ENCODE assay signal across 14 cellular contexts in the genomic region with DNA sequence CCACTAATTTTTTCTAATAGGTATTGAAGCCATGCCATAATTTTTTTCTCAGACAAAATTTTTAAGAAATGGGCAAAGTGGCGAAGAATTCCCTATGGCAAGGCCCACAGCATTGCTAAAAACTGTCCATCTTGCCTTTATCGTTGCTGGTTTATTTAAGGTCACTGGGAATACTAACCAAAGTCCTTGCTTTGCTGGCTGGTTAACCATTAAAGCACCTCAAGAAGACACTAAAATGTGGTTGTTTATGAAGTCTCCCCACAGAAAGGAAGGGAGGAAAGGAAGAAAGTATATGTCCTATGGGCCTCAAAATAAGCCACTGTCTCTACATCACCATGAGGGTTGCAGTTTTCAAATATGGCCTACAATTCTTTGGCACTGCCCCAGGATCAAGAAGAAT. TPM values are rescaled to one million over a fixed set of nuclear protein-coding genes. Genes with fewer than 3 reads are reported as not detected.
A peak's percentile ranks its signal among the peaks of the same experiment; 100 is the strongest.
DNase-seq lines count a peak whose midpoint lies in the region; ATAC-seq lines count a peak whose summit lies in the region.
"Had no signal": no experiment of that assay in that cellular context is flagged by ENCODE, and none has a peak within 500 bp of the region (broad histone marks: within the 10 kb centered on the region; RNA-seq: fewer than 3 reads in every experiment).

No MANE protein-coding gene starts in this region.

- H3K27ac ChIP-seq in GM23248 (peak overlapping the region; percentile 91), adipose tissue (ENCODE audit: low read depth, low read length) (peak overlapping the region; percentile 41), mucosa of rectum (ENCODE audit: low read depth in 2 of 2, low read length in 2 of 2) (peak overlapping the region; percentile 39 to 46)

- 49 to 54% methylated on average over 2 of the region's 2 CpGs for WGBS in GM23248 (ENCODE audit: low coverage in 1 of 2, low lambda C conversion rate in 2 of 2, missing lambda C conversion rate in 2 of 2), 2 experiments
- 56 to 72% (median 67%) methylated on average over 2 of the region's 2 CpGs for WGBS in adipose tissue, 3 donors

- H3K4me1 ChIP-seq in GM23248 (ENCODE audit: insufficient read depth) (peaks cover 70% of the 10 kb centered on the region), mucosa of rectum (ENCODE audit: control insufficient read depth in 2 of 2, insufficient read depth in 2 of 2, low read length in 2 of 2) (peaks cover 11 to 14% of the 10 kb centered on the region in 2 donors)

- no peak overlapping the region for H2AFZ ChIP-seq in GM23248

- H3K4me3 ChIP-seq in GM23248 = peak overlapping the region; percentile 46
- no peak overlapping the region for H3K4me3 ChIP-seq in mucosa of rectum (ENCODE audit: low read length in 2 of 2)
- H3K4me3 ChIP-seq: GM12878 had no signal

- peaks cover 3% of the 10 kb centered on the region for H3K36me3 Mint-ChIP-seq in stimulated activated memory B cell treated with anti-CD40 and anti-IgM and Interleukin-4, amounts not matched to agents 10 μg/mL and 1 μg/mL and 100 μg/mL, for 72 hours
- H3K36me3 Mint-ChIP-seq: WTC11 had no signal

- DNase-seq in GM23248 = no peak
- DNase-seq in ACHN = no peak
- DNase-seq in OCI-M2 (lab: John Stamatoyannopoulos, UW; ENCODE audit: unreplicated experiment) = no peak
- no peak for DNase-seq in NCI-H1436 treated with DMSO at 0.1 percent for 48 hours (lab: John Stamatoyannopoulos, UW)
- no peak for DNase-seq in NCI-H226
- DNase-seq: C1 segment of cervical spinal cord, foreskin melanocyte, KG1, NCI-H1694 treated with DMSO at 0.1 percent for 48 hours had no signal

- no peaks in the 10 kb centered on the region for H3K9me3 Mint-ChIP-seq in stimulated activated memory B cell treated with anti-CD40 and anti-IgM and Interleukin-4, amounts not matched to agents 10 μg/mL and 1 μg/mL and 100 μg/mL, for 72 hours
- H3K9me3 Mint-ChIP-seq: WTC11 had no signal

- H3K4me3 Mint-ChIP-seq in stimulated activated memory B cell treated with anti-CD40 and anti-IgM and Interleukin-4, amounts not matched to agents 10 μg/mL and 1 μg/mL and 100 μg/mL, for 72 hours = no peak overlapping the region
- H3K4me3 Mint-ChIP-seq: WTC11 had no signal

- in situ Hi-C loops in GM23248 (cut with MboI) (no loop called here), ACHN (cut with HindIII; ENCODE audit: low pct_ligation_motif_present, low pct_unique_long_range_greater_than_20kb, low sequenced_read_pairs) (no loop called here)

- no peaks in the 10 kb centered on the region for H4K20me1 ChIP-seq in GM23248 (ENCODE audit: insufficient read depth)

- H3K4me1 Mint-ChIP-seq in stimulated activated memory B cell treated with anti-CD40 and anti-IgM and Interleukin-4, amounts not matched to agents 10 μg/mL and 1 μg/mL and 100 μg/mL, for 72 hours = peaks cover 66% of the 10 kb centered on the region

- no peaks in the 10 kb centered on the region for H3K36me3 ChIP-seq in GM23248 (ENCODE audit: low read depth)
- H3K36me3 ChIP-seq in mucosa of rectum (ENCODE audit: control insufficient read depth in 2 of 2, insufficient read depth in 2 of 2, low read length in 2 of 2) = no peaks in the 10 kb centered on the region

- peaks cover 64% of the 10 kb centered on the region for H3F3A ChIP-seq in GM23248 (ENCODE audit: insufficient read depth)

- H3K79me2 ChIP-seq in GM23248 (ENCODE audit: insufficient read depth) = peaks cover 77% of the 10 kb centered on the region

- no peaks in the 10 kb centered on the region for H3K9me2 ChIP-seq in GM23248 (ENCODE audit: insufficient read depth)

- H3K9ac ChIP-seq in GM23248 = peak overlapping the region; percentile 74
- H3K9ac ChIP-seq in mucosa of rectum (ENCODE audit: low read depth in 1 of 2, low read length in 2 of 2) = no peak overlapping the region

- H3K4me2 ChIP-seq in GM23248 (ENCODE audit: unreplicated experiment) = peak overlapping the region; percentile 90

- H3K9me3 ChIP-seq in GM23248 (ENCODE audit: low read depth) (no peaks in the 10 kb centered on the region), mucosa of rectum (ENCODE audit: control insufficient read depth in 2 of 2, low read length in 2 of 2) (no peaks in the 10 kb centered on the region)

- no peaks in the 10 kb centered on the region for H3K27me3 Mint-ChIP-seq in stimulated activated memory B cell treated with anti-CD40 and anti-IgM and Interleukin-4, amounts not matched to agents 10 μg/mL and 1 μg/mL and 100 μg/mL, for 72 hours

- H3K27me3 ChIP-seq in GM23248 (replicated peaks; ENCODE audit: insufficient read depth) (no peaks in the 10 kb centered on the region), mucosa of rectum (ENCODE audit: control insufficient read depth in 2 of 2, insufficient read depth in 2 of 2, low read length in 2 of 2) (no peaks in the 10 kb centered on the region)

- peak overlapping the region; percentile 78 for H3K27ac Mint-ChIP-seq in stimulated activated memory B cell treated with anti-CD40 and anti-IgM and Interleukin-4, amounts not matched to agents 10 μg/mL and 1 μg/mL and 100 μg/mL, for 72 hours
- H3K27ac Mint-ChIP-seq: WTC11 had no signal

- no peak for ATAC-seq in stimulated activated memory B cell treated with anti-CD40 and anti-IgM and Interleukin-4, amounts not matched to agents 10 μg/mL and 1 μg/mL and 100 μg/mL, for 72 hours
- ATAC-seq: WTC11 had no signal

RNA-seq across cellular contexts. Expression of a gene that starts 13.3 kb away (rescaled TPM):
- total RNA-seq in GM23248 (2014; rRNA removed; shearing (Covaris generic)) = 39.2 and 69.2 TPM in 2 replicates
- polyA plus RNA-seq in GM23248 (2016; fragmentation: Nextera tagmentation; extraction: Ambion mirVana) = 35.9 and 37.8 TPM in 2 replicates
- 10 to 100 TPM in 2 of 3 donors, 1 to 10 TPM in 1; 7.8 to 89.5 (median 62.7) TPM for polyA plus RNA-seq in adipose tissue

Comparison
In these comparisons a context has a peak if more than half of its experiments do, and no peak if none do; other contexts are left out.
1. H3K27ac ChIP-seq: peak in every context shown above with its lines; median percentile 91 in GM23248; 42 in mucosa of rectum; 41 in adipose tissue.